In genomic region chr11:57741132-57742086, GRCh38 we compare ENCODE assay signal across 8 cellular contexts. TPM values are rescaled to one million over a fixed set of nuclear protein-coding genes. Genes with fewer than 3 reads are reported as not detected.
DNase-seq lines count a peak whose midpoint lies in the region; ATAC-seq and TF ChIP-seq lines count a peak whose summit lies in the region.

SELENOH (plus strand) TSS chr11:57741491; CDS start chr11:57741596, 105 bp downstream.

- intact Hi-C loops in left lung (cut with DNase I), result no loop called here

- peaks cover 6 to 26% of the 10 kb centered on the region in 2 donors for H3K4me1 ChIP-seq in left lung

- H3K9me3 ChIP-seq in left lung, result no peaks in the 10 kb centered on the region

- TF ChIP-seq CTCF in left lung (IDR thresholded peaks at IDR 0.05), result no peak

- DNase-seq in C1 segment of cervical spinal cord (lab: John Stamatoyannopoulos, UW), result peak; percentile 58 to 96 (median 87)
- DNase-seq in NCI-H748 treated with DMSO at 0.1 percent for 48 hours (lab: John Stamatoyannopoulos, UW), result peak; percentile 94
- DNase-seq in activated CD4-positive, alpha-beta T cell treated with anti-CD3 and anti-CD28 coated beads, Interleukin-2, amount 50 U/mL, for 4 hours, result peak; percentile 90 to 92
- DNase-seq in dermis blood vessel endothelial cell, result peak; percentile 99
- peak; percentile 98 for DNase-seq in left lung
- DNase-seq in stimulated activated CD4-positive, alpha-beta T cell treated with anti-CD3 and anti-CD28 coated beads, Interleukin-2, amount 100 ng/mL, for 48 hours, result peak; percentile 92 to 93

- peak within 1 kb of the TSS; percentile 90 to 93 for H3K27ac ChIP-seq in left lung

- peak; percentile 85 for ATAC-seq in GM19372 (IDR thresholded peaks at IDR 0.05; ENCODE audit: low read depth, unreplicated experiment)
- peak; percentile 81 for ATAC-seq in HG03558 (IDR thresholded peaks at IDR 0.05; ENCODE audit: extremely low read depth, unreplicated experiment)
- ATAC-seq in left lung, result peak; percentile 99

- H3K27me3 ChIP-seq in left lung, result no peaks in the 10 kb centered on the region

- H3K36me3 ChIP-seq in left lung, result peaks cover 0 to 65% of the 10 kb centered on the region in 2 donors

- peak within 1 kb of the TSS; percentile 64 to 83 for H3K4me3 ChIP-seq in left lung

RNA-seq across cellular contexts. Expression of gene SELENOH, which starts in this region (rescaled TPM):
- total RNA-seq in dermis blood vessel endothelial cell (73.2 and 139 TPM in 2 replicates), left lung (100 to 1,000 TPM in 1 of 2 donors, 10 to 100 TPM in 1; 94.1 to 108 TPM)

Comparison
In these comparisons a context has a peak if more than half of its experiments do, and no peak if none do; other contexts are left out.
1. Peak in every context shown above with its lines: DNase-seq, ATAC-seq, H3K4me3 ChIP-seq and H3K27ac ChIP-seq.